Comparison of ENCODE assay signal across 8 cellular contexts in the genomic region with DNA sequence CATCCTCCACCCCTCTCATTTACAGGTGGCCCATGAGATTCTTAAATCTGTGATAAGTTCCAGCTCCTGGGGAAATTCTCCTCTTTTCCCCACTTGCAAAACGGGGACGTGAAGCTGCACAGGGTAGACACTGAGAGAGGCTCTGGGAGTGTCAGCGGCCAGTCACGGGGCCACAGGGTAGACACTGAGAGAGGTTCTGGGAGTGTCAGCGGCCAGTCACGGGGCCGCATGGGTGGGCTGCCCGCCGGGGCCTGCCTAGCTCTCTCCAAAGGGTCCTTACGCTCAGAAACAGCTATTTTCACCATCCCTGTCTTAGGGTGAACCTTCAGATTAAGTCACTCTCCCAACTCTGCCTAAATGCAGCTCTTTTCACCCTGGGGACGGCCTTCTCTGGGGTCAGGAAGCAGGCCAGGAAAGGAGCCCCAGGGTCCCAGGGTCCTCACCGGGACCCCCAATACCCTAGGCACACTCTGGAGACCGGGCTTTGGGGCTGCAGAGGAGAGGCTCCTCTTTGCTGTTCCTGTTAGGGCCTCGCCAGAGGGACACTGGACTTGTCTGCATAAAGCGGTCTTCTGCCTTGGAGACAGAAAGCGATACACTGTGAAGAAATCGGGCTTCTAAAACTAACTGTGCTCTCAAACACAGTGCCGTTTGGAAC. TPM values are rescaled to one million over a fixed set of nuclear protein-coding genes. Genes with fewer than 3 reads are reported as not detected.
A peak's percentile ranks its signal among the peaks of the same experiment; 100 is the strongest.
DNase-seq lines count a peak whose midpoint lies in the region; ATAC-seq and TF ChIP-seq lines count a peak whose summit lies in the region.

No MANE protein-coding gene starts in this region.

- 73% methylated on average over 9 of the region's 18 CpGs for WGBS in esophagus muscularis mucosa

- no peaks in the 10 kb centered on the region for H3K9me3 ChIP-seq in Peyer's patch
- H3K9me3 ChIP-seq in esophagus muscularis mucosa = no peaks in the 10 kb centered on the region
- no peaks in the 10 kb centered on the region for H3K9me3 ChIP-seq in gastrocnemius medialis

- H3K4me3 ChIP-seq in Peyer's patch (peak overlapping the region; percentile 74 to 87 (median 80)), esophagus muscularis mucosa (peak overlapping the region; percentile 72 to 81 (median 77)), gastrocnemius medialis (peak overlapping the region; percentile 64 to 82 (median 74))

- no peak for TF ChIP-seq EP300 in esophagus muscularis mucosa (IDR thresholded peaks at IDR 0.05)

- H3K27ac ChIP-seq in Peyer's patch (peak overlapping the region; percentile 69 to 92 (median 82)), esophagus muscularis mucosa (replicated peaks in 1 of 4) (peak overlapping the region; percentile 53 to 72 (median 69)), gastrocnemius medialis (peak overlapping the region; percentile 94 to 100 (median 98))

- intact Hi-C loops in esophagus muscularis mucosa (cut with DNase I) (no loop called here), gastrocnemius medialis (cut with DNase I; ENCODE audit: low total_unique reads) (no loop called here)

- TF ChIP-seq CTCF in Peyer's patch (IDR thresholded peaks at IDR 0.05) = no peak
- TF ChIP-seq CTCF in esophagus muscularis mucosa (IDR thresholded peaks at IDR 0.05) = no peak
- peak in 1 of 5 experiments; percentile 27 for TF ChIP-seq CTCF in gastrocnemius medialis (IDR thresholded peaks at IDR 0.05 in 4 of 5, conservative IDR thresholded peaks at IDR 0.05 in 1 of 5)

- peaks cover 0 to 24% (median 13%) of the 10 kb centered on the region in 4 donors for H3K4me1 ChIP-seq in Peyer's patch
- H3K4me1 ChIP-seq in esophagus muscularis mucosa = peaks cover 37 to 48% (median 45%) of the 10 kb centered on the region in 4 donors
- H3K4me1 ChIP-seq in gastrocnemius medialis = peaks cover 62 to 63% of the 10 kb centered on the region in 2 donors

- H3K36me3 ChIP-seq in Peyer's patch = no peaks in the 10 kb centered on the region
- H3K36me3 ChIP-seq in esophagus muscularis mucosa = no peaks in the 10 kb centered on the region
- H3K36me3 ChIP-seq in gastrocnemius medialis = no peaks in the 10 kb centered on the region

- peak in 2 of 3 donors; percentile 76 to 82 for DNase-seq in Peyer's patch
- no peak for DNase-seq in esophagus muscularis mucosa (ENCODE audit: extremely low spot score)
- peak; percentile 75 to 84 for DNase-seq in gastrocnemius medialis
- DNase-seq in cerebellum (ENCODE audit: low spot score) = no peak

- TF ChIP-seq POLR2A in GM15510 (IDR thresholded peaks at IDR 0.05; ENCODE audit: borderline replicate concordance, extremely low read depth, insufficient read length) (peak; percentile 57), Peyer's patch (IDR thresholded peaks at IDR 0.05) (no peak), esophagus muscularis mucosa (IDR thresholded peaks at IDR 0.05; ENCODE audit: low read depth) (peak; percentile 16), gastrocnemius medialis (IDR thresholded peaks at IDR 0.05) (peak; percentile 92 to 93)

- in situ Hi-C loops in gastrocnemius medialis (cut with MboI; ENCODE audit: low sequenced_read_pairs in 4 of 4) = no loop called here

- peaks cover 0 to 3% of the 10 kb centered on the region in 2 donors for H3K27me3 ChIP-seq in Peyer's patch
- H3K27me3 ChIP-seq in esophagus muscularis mucosa = peaks cover 0 to 34% (median 0%) of the 10 kb centered on the region in 4 donors
- H3K27me3 ChIP-seq in gastrocnemius medialis = no peaks in the 10 kb centered on the region

- ATAC-seq in gastrocnemius medialis = peak; percentile 41 to 45
- no peak for ATAC-seq in HG02970 (IDR thresholded peaks at IDR 0.05; ENCODE audit: low FRiP score, unreplicated experiment)
- no peak for ATAC-seq in GM19395 (IDR thresholded peaks at IDR 0.05; ENCODE audit: unreplicated experiment)
- ATAC-seq in HG02973 (IDR thresholded peaks at IDR 0.05; ENCODE audit: unreplicated experiment) = no peak

RNA-seq across cellular contexts. Expression of a gene that starts 1.5 kb away (rescaled TPM):
- total RNA-seq in Peyer's patch = 1 to 10 TPM in 3 of 4 donors, under 1 TPM in 1; 0.95 to 8.3 (median 3.3) TPM
- 1 to 10 TPM; 1.7 to 4.0 (median 3.3) TPM for total RNA-seq in esophagus muscularis mucosa
- total RNA-seq in gastrocnemius medialis = 10 to 100 TPM in 2 of 4 donors, 1 to 10 TPM in 2; 3.6 to 16.0 (median 10.1) TPM
- 1.7 TPM for total RNA-seq in cerebellum

RNA-seq across cellular contexts. Expression of a gene that starts 14.7 kb away (rescaled TPM):
- total RNA-seq in Peyer's patch (1 to 10 TPM; 1.3 to 3.3 (median 2.4) TPM), esophagus muscularis mucosa (10 to 100 TPM; 11.4 to 22.5 (median 14.4) TPM), gastrocnemius medialis (100 to 1,000 TPM; 110 to 395 (median 184) TPM), cerebellum (6.6 TPM)

Comparison
In these comparisons a context has a peak if more than half of its experiments do, and no peak if none do; other contexts are left out.
1. POLR2A ChIP-seq: peak in GM15510 (single experiment), esophagus muscularis mucosa (single experiment) and gastrocnemius medialis (2 of 2); none in Peyer's patch (0 of 2).
2. DNase-seq: peak in Peyer's patch (2 of 3) and gastrocnemius medialis (2 of 2); none in esophagus muscularis mucosa (single experiment) and cerebellum (single experiment).
3. ATAC-seq: peak in gastrocnemius medialis (2 of 2); none in HG02970 (single experiment), GM19395 (single experiment) and HG02973 (single experiment).
4. RNA of a gene that starts 14.7 kb away (total RNA-seq): 110 to 395 TPM in gastrocnemius medialis; 11.4 to 22.5 TPM in esophagus muscularis mucosa, 6.6 TPM in cerebellum (single experiment) and 1.3 to 3.3 TPM in Peyer's patch; every median in the first group is over 4 times any median in the second.
5. Peak in every context shown above with its lines, with median percentiles within 50 percentile points of each other: H3K27ac ChIP-seq and H3K4me3 ChIP-seq.